23 cellular contexts compared by ENCODE assay signal in the genomic region with DNA sequence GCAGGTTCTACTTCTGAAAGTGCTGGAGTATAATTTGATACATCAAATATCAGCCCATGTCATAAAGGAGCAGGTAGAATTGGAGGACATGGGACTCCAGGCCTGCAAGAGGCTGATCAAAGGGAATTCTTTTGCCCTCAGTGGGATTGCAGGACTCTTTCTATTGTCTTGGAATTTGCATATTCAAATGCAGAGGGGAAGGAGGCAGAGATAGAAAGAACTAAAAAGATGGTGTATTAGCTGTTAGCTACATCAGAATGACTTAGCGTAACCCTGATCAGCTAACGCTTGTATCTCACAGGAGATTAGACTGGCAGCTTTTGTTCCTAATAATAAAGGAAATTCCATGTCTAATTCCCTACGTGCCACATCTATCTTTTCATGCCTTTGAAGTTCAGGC.
DNase-seq lines count a peak whose midpoint lies in the region; ATAC-seq, FAIRE-seq and TF ChIP-seq lines count a peak whose summit lies in the region.
"Had no signal": no experiment of that assay in that cellular context is flagged by ENCODE, and none has a peak within 500 bp of the region (broad histone marks: within the 10 kb centered on the region; RNA-seq: fewer than 3 reads in every experiment).

No MANE protein-coding gene starts in this region.

- no peak overlapping the region; the same call in 1 of the 2 replicates for H2BK12ac ChIP-seq in H1 (ENCODE audit: low read depth, low read length)
- H2BK12ac ChIP-seq in neuronal stem cell (ENCODE audit: low read length) = no peak overlapping the region

- no peaks in the 10 kb centered on the region for H3K79me2 ChIP-seq in H1 (ENCODE audit: control insufficient read depth in 1 of 2, insufficient read depth in 2 of 2, low read length in 2 of 2)
- no peaks in the 10 kb centered on the region for H3K79me2 ChIP-seq in HepG2 (ENCODE audit: insufficient read depth, low read length)

- H3K4me3 ChIP-seq in H7 (ENCODE audit: insufficient read depth, low read depth, low read length) (no peak overlapping the region), H1 (ENCODE audit: extremely low read depth in 1 of 4, insufficient read depth in 2 of 4, low read depth in 3 of 4, low read length in 4 of 4) (peak overlapping the region in 1 of 4 experiments; percentile 31; a peak in 2 of 8 replicates), neuronal stem cell (ENCODE audit: low read length in 2 of 2) (no peak overlapping the region), HepG2 (replicated peaks in 1 of 3; ENCODE audit: insufficient read depth in 1 of 3, low read depth in 2 of 3, low read length in 3 of 3) (no peak overlapping the region)
- H3K4me3 ChIP-seq: BLaER1 treated with 17β-estradiol and CSF1 and Interleukin-3, amounts not matched to agents 10 nM and 100 nM; GM23248; HAP-1 had no signal

- DNase-seq in H7 (peak; percentile 34), H1 (ENCODE audit: low read depth in 1 of 2, low spot score in 2 of 2) (peak in 1 of 2 experiments; percentile 19), iPS-NIHi11 (ENCODE audit: low spot score) (peak; percentile 57), neuronal stem cell (ENCODE audit: low spot score) (peak; percentile 12), HepG2 (ENCODE audit: low spot score) (no peak), NCI-H345 treated with DMSO at 0.1 percent for 48 hours (lab: John Stamatoyannopoulos, UW; ENCODE audit: unreplicated experiment) (no peak), GM19238 (ENCODE audit: insufficient read length, low spot score) (no peak)
- DNase-seq: CD4-positive, CD25-positive, alpha-beta regulatory T cell; CD8-positive, alpha-beta memory T cell; COR-L47; DMS 273 treated with DMSO at 0.1 percent for 48 hours; DMS53; DND-41; EL; GM23248; Kasumi-1; KG1 had no signal

- no peak overlapping the region for H3K56ac ChIP-seq in H1 (replicated peaks; ENCODE audit: insufficient read length, low read depth, low read length)

- TF ChIP-seq RAD21 in H1 (IDR thresholded peaks at IDR 0.05 in 1 of 2, conservative IDR thresholded peaks at IDR 0.05 in 1 of 2; ENCODE audit: low read depth in 2 of 2, low read length in 2 of 2) (no peak), HepG2 (CRISPR knock-in tag; IDR thresholded peaks at IDR 0.05) (no peak)

- H3K4me2 ChIP-seq in H1 (ENCODE audit: insufficient read depth in 1 of 2, low read depth in 2 of 2, low read length in 2 of 2) = peak overlapping the region; percentile 19 to 46; a peak in 1 of 4 replicates
- H3K4me2 ChIP-seq in neuronal stem cell (ENCODE audit: insufficient read depth, low read length, poor library complexity, severe bottlenecking) = no peak overlapping the region
- H3K4me2 ChIP-seq in HepG2 (ENCODE audit: low read depth, low read length) = no peak overlapping the region
- H3K4me2 ChIP-seq: BLaER1 treated with 17β-estradiol and CSF1 and Interleukin-3, amounts not matched to agents 10 nM and 100 nM had no signal

- H4K91ac ChIP-seq in H1 (replicated peaks; ENCODE audit: insufficient read length, low read length) (no peak overlapping the region), neuronal stem cell (ENCODE audit: low read depth, low read length, poor library complexity) (no peak overlapping the region)

- H2BK15ac ChIP-seq in H1 (ENCODE audit: low read length) = no peak overlapping the region
- H2BK15ac ChIP-seq in neuronal stem cell (ENCODE audit: low read length) = no peak overlapping the region

- peak; percentile 98 for FAIRE-seq in H1 (lab: Jason Lieb, UNC)
- no peak for FAIRE-seq in HepG2 (lab: Jason Lieb, UNC)
- FAIRE-seq: G401.6, GM12891 had no signal

- 0 out of 2 replicates have a peak overlapping the region, but pooled peaks have one; percentile 54 for H2BK5ac ChIP-seq in H1 (ENCODE audit: low read depth, low read length)
- no peak overlapping the region for H2BK5ac ChIP-seq in neuronal stem cell (ENCODE audit: low read length)

- H3K4ac ChIP-seq in H1 (replicated peaks; ENCODE audit: insufficient read length, low read depth, low read length) (no peak overlapping the region), neuronal stem cell (ENCODE audit: low read length) (no peak overlapping the region)

- H3K27me3 ChIP-seq in H7 (ENCODE audit: control insufficient read depth, insufficient read depth, low read length) = no peaks in the 10 kb centered on the region
- H3K27me3 ChIP-seq in H1 (replicated peaks in 1 of 4; ENCODE audit: control insufficient read depth in 3 of 4, extremely low read depth in 1 of 4, insufficient read depth in 3 of 4, low read length in 3 of 4) = peaks cover 0 to 1% (median 0%) of the 10 kb centered on the region in 4 experiments; a peak in 1 of 7 replicates
- no peaks in the 10 kb centered on the region for H3K27me3 ChIP-seq in neuronal stem cell (ENCODE audit: control insufficient read depth in 3 of 3, insufficient read depth in 3 of 3, low read depth in 1 of 3, low read length in 3 of 3)
- H3K27me3 ChIP-seq in HepG2 (ENCODE audit: control insufficient read depth in 1 of 2, insufficient read depth in 2 of 2, low read length in 2 of 2) = no peaks in the 10 kb centered on the region
- H3K27me3 ChIP-seq: BLaER1 treated with 17β-estradiol and CSF1 and Interleukin-3, amounts not matched to agents 10 nM and 100 nM had no signal

- no peaks in the 10 kb centered on the region for H3K79me1 ChIP-seq in H1 (ENCODE audit: low read depth, low read length)
- no peaks in the 10 kb centered on the region for H3K79me1 ChIP-seq in neuronal stem cell (ENCODE audit: low read depth, low read length)

- 31% methylated on average over 3 of the region's 3 CpGs; no CpG with 5 or more reads in 1 of the 2 experiments for WGBS in H1 (ENCODE audit: extremely low coverage in 1 of 2, insufficient coverage in 1 of 2, insufficient read length in 1 of 2, insufficient replicate concordance in 2 of 2, low coverage in 1 of 2, low lambda C conversion rate in 2 of 2, missing lambda C conversion rate in 1 of 2), 2 experiments
- no CpG with 5 or more reads among the region's 3 CpGs for WGBS in neuronal stem cell (ENCODE audit: extremely low coverage in 2 of 2, insufficient read length in 2 of 2, insufficient replicate concordance in 1 of 2), 2 donors
- 37% methylated on average over 3 of the region's 3 CpGs for WGBS in HepG2 (ENCODE audit: low lambda C conversion rate)

- no peak overlapping the region for H3K9ac ChIP-seq in H1 (replicated peaks in 1 of 4; ENCODE audit: extremely low read depth in 1 of 4, low read depth in 3 of 4, low read length in 3 of 4)
- H3K9ac ChIP-seq in neuronal stem cell (ENCODE audit: low read depth, low read length, poor library complexity) = no peak overlapping the region
- H3K9ac ChIP-seq in HepG2 (ENCODE audit: insufficient read depth, low read depth, low read length) = no peak overlapping the region
- H3K9ac ChIP-seq: BLaER1 treated with 17β-estradiol and CSF1 and Interleukin-3, amounts not matched to agents 10 nM and 100 nM; GM23248 had no signal

- in situ Hi-C loops in HepG2 (cut with HindIII; ENCODE audit: extremely low pct_ligation_motif_present, low pct_unique_long_range_greater_than_20kb) = no loop called here

- ATAC-seq in HG03521 (IDR thresholded peaks at IDR 0.05; ENCODE audit: unreplicated experiment) (no peak), HepG2 (no peak)

- no peak overlapping the region for H2AFZ ChIP-seq in H1 (ENCODE audit: low read length)
- H2AFZ ChIP-seq in neuronal stem cell (ENCODE audit: low read length) = no peak overlapping the region
- no peak overlapping the region for H2AFZ ChIP-seq in HepG2 (ENCODE audit: low read length)
- H2AFZ ChIP-seq: GM23248 had no signal

- no peak overlapping the region for H3K23ac ChIP-seq in H1 (ENCODE audit: insufficient read length)
- no peak overlapping the region for H3K23ac ChIP-seq in neuronal stem cell (ENCODE audit: low read depth, low read length, poor library complexity)

- H3K14ac ChIP-seq in H1 (ENCODE audit: insufficient read length) = no peak overlapping the region
- no peak overlapping the region for H3K14ac ChIP-seq in neuronal stem cell (ENCODE audit: low read length)

- H4K20me1 ChIP-seq in H1 (replicated peaks in 1 of 2; ENCODE audit: control insufficient read depth in 1 of 2, insufficient read depth in 2 of 2, low read length in 2 of 2) = no peaks in the 10 kb centered on the region
- H4K20me1 ChIP-seq in HepG2 (ENCODE audit: insufficient read depth, low read length) = no peaks in the 10 kb centered on the region
- H4K20me1 ChIP-seq: BLaER1 treated with 17β-estradiol and CSF1 and Interleukin-3, amounts not matched to agents 10 nM and 100 nM had no signal

- no peak overlapping the region for H4K5ac ChIP-seq in H1 (ENCODE audit: insufficient read length, low read depth, low read length)

- H3K9me3 ChIP-seq in H1 (ENCODE audit: insufficient read depth in 2 of 2, low read depth in 1 of 2, low read length in 1 of 2) (no peaks in the 10 kb centered on the region), neuronal stem cell (replicated peaks in 1 of 2; ENCODE audit: control insufficient read depth in 2 of 2, insufficient read depth in 1 of 2, low read depth in 1 of 2, low read length in 2 of 2) (no peaks in the 10 kb centered on the region), HepG2 (ENCODE audit: low read length) (peaks cover 40% of the 10 kb centered on the region)
- H3K9me3 ChIP-seq: BLaER1 treated with 17β-estradiol and CSF1 and Interleukin-3, amounts not matched to agents 10 nM and 100 nM; HAP-1 had no signal

- H3K18ac ChIP-seq in H1 (ENCODE audit: extremely low read depth, low read length) (no peak overlapping the region), neuronal stem cell (ENCODE audit: low read length) (no peak overlapping the region)

- no peak overlapping the region for H2BK120ac ChIP-seq in H1 (replicated peaks; ENCODE audit: low read depth, low read length)
- H2BK120ac ChIP-seq in neuronal stem cell (ENCODE audit: low read depth, low read length) = no peak overlapping the region

- H3K4me1 ChIP-seq in H1 (replicated peaks in 1 of 4; ENCODE audit: control insufficient read depth in 3 of 4, insufficient read depth in 4 of 4, low read length in 3 of 4) = peaks cover 0 to 13% (median 3%) of the 10 kb centered on the region in 4 experiments; a peak in 5 of 7 replicates
- H3K4me1 ChIP-seq in neuronal stem cell (ENCODE audit: control insufficient read depth in 2 of 2, insufficient read depth in 1 of 2, low read depth in 1 of 2, low read length in 2 of 2) = peaks cover 0 to 2% of the 10 kb centered on the region in 2 donors
- H3K4me1 ChIP-seq in HepG2 (ENCODE audit: insufficient read depth, low read length) = no peaks in the 10 kb centered on the region
- H3K4me1 ChIP-seq: HAP-1 had no signal

- H2BK20ac ChIP-seq in H1 (ENCODE audit: low read length) = no peak overlapping the region

- intact Hi-C loops in HepG2 (cut with micrococcal nuclease; ENCODE audit: unreplicated experiment) = no loop called here

- H4K8ac ChIP-seq in H1 (ENCODE audit: extremely low read depth, insufficient read depth, low read length) (no peak overlapping the region), neuronal stem cell (ENCODE audit: low read depth, low read length) (no peak overlapping the region)

- H3K27ac ChIP-seq in H1 (ENCODE audit: low read depth, low read length) (no peak overlapping the region), neuronal stem cell (replicated peaks; ENCODE audit: low read length) (no peak overlapping the region), HepG2 (ENCODE audit: extremely low read length, insufficient read depth, low read length) (no peak overlapping the region)
- H3K27ac ChIP-seq: BLaER1 treated with 17β-estradiol and CSF1 and Interleukin-3, amounts not matched to agents 10 nM and 100 nM; GM23248; HL-60 had no signal

- POLR2A ChIA-PET in H1 (lab: Charles Lee; ENCODE audit: partially characterized antibody) = interaction anchor here (1.2 kb wide), 1 partner anchor 9 kb away, joined by 3 read pairs; no protein-coding TSS in a partner anchor
- POLR2A ChIA-PET in HepG2 (lab: Yijun Ruan, JAX) = no interaction called here

- peaks cover 4% of the 10 kb centered on the region; the same call in 1 of the 2 replicates for H3K23me2 ChIP-seq in H1 (ENCODE audit: low read depth, low read length)

- no peak for TF ChIP-seq CTCF in H1 (IDR thresholded peaks at IDR 0.05; ENCODE audit: control extremely low read depth in 1 of 3, insufficient read depth in 1 of 3, low read depth in 1 of 3, low read length in 3 of 3)
- TF ChIP-seq CTCF in HepG2 (CRISPR knock-in tag; IDR thresholded peaks at IDR 0.05) = no peak

- CTCF ChIA-PET in H1 (lab: Charles Lee; ENCODE audit: partially characterized antibody) = interaction anchor here (1.3 to 1.5 kb wide), 2 partner anchors 28 to 171 kb away, joined by 3 read pairs; no protein-coding TSS in a partner anchor
- CTCF ChIA-PET in HepG2 (lab: Yijun Ruan, JAX; ENCODE audit: low intra/inter-chr PET ratio, low total read pairs) = no interaction called here

- H2AK5ac ChIP-seq in H1 (ENCODE audit: low read depth, low read length) (no peak overlapping the region), neuronal stem cell (ENCODE audit: low read depth, low read length) (no peak overlapping the region)

- TF ChIP-seq EP300 in H1 (IDR thresholded peaks at IDR 0.05; ENCODE audit: borderline replicate concordance in 1 of 2, low read depth in 2 of 2, low read length in 2 of 2) (no peak), HepG2 (IDR thresholded peaks at IDR 0.05; ENCODE audit: low read depth in 2 of 2, low read length in 2 of 2) (no peak), HepG2 (CRISPR knock-in tag; IDR thresholded peaks at IDR 0.05; ENCODE audit: borderline replicate concordance) (no peak)

- no TSS peak for BruUV-seq in HepG2 (replicated peaks; lab: Mats Ljungman, UMichigan)

- TF ChIP-seq POLR2A in H1 (IDR thresholded peaks at IDR 0.05; ENCODE audit: control extremely low read depth in 1 of 2, low read depth in 2 of 2, low read length in 2 of 2) (no peak), HepG2 (IDR thresholded peaks at IDR 0.05; ENCODE audit: insufficient read depth in 1 of 2, low read depth in 2 of 2, low read length in 2 of 2) (no peak)

- H3K36me3 ChIP-seq in H7 (replicated peaks; ENCODE audit: control insufficient read depth, insufficient read depth, low read length) = no peaks in the 10 kb centered on the region
- no peaks in the 10 kb centered on the region for H3K36me3 ChIP-seq in H1 (ENCODE audit: control insufficient read depth in 2 of 4, insufficient read depth in 4 of 4, low read length in 3 of 4)
- H3K36me3 ChIP-seq in neuronal stem cell (replicated peaks in 1 of 2; ENCODE audit: control insufficient read depth in 2 of 2, insufficient read depth in 2 of 2, low read length in 2 of 2) = no peaks in the 10 kb centered on the region
- H3K36me3 ChIP-seq in HepG2 (replicated peaks in 1 of 2; ENCODE audit: control insufficient read depth in 1 of 2, insufficient read depth in 2 of 2, low read length in 2 of 2) = no peaks in the 10 kb centered on the region
- H3K36me3 ChIP-seq: BLaER1 treated with 17β-estradiol and CSF1 and Interleukin-3, amounts not matched to agents 10 nM and 100 nM; HAP-1 had no signal

Comparison
In these comparisons a context has a peak if more than half of its experiments do, and no peak if none do; other contexts are left out.
1. DNase-seq: peak in H7 (single experiment), iPS-NIHi11 (single experiment) and neuronal stem cell (single experiment); none in HepG2 (single experiment), NCI-H345 treated with DMSO at 0.1 percent for 48 hours (single experiment) and GM19238 (single experiment).
2. H3K4me2 ChIP-seq: peak in H1 (2 of 2); none in neuronal stem cell (single experiment) and HepG2 (single experiment).